Comparison of ENCODE assay signal across 14 cellular contexts in genomic region chr22:27775698-27776409, GRCh38. TPM values are rescaled to one million over a fixed set of nuclear protein-coding genes. Genes with fewer than 3 reads are reported as not detected.
A peak's percentile ranks its signal among the peaks of the same experiment; 100 is the strongest.
DNase-seq lines count a peak whose midpoint lies in the region; ATAC-seq and TF ChIP-seq lines count a peak whose summit lies in the region.
"Had no signal": no experiment of that assay in that cellular context is flagged by ENCODE, and none has a peak within 500 bp of the region (broad histone marks: within the 10 kb centered on the region; RNA-seq: fewer than 3 reads in every experiment).

No MANE protein-coding gene starts in this region.

- no peak for TF ChIP-seq EP300 in gastroesophageal sphincter (IDR thresholded peaks at IDR 0.05)

- no peaks in the 10 kb centered on the region for H3K27me3 ChIP-seq in gastroesophageal sphincter

- DNase-seq in AG10803 (ENCODE audit: low read depth) (no peak), NCI-H524 treated with DMSO at 0.1 percent for 48 hours (lab: John Stamatoyannopoulos, UW) (peak; percentile 17), osteocyte (ENCODE audit: extremely low spot score, unreplicated experiment) (no peak), NCI-H2107 (lab: John Stamatoyannopoulos, UW) (no peak)
- DNase-seq: activated CD4-positive, alpha-beta T cell treated with anti-CD3 and anti-CD28 coated beads for 1 hour; activated T-cell treated with anti-CD3 and anti-CD28 coated beads, Interleukin-2, amount 50 U/mL, for 24 hours; DND-41; NCI-H1092 treated with DMSO at 0.1 percent for 48 hours; NCI-H526 treated with DMSO at 0.1 percent for 48 hours had no signal

- H3K36me3 Mint-ChIP-seq in osteocyte (ENCODE audit: unreplicated experiment) = peaks cover 41% of the 10 kb centered on the region

- ATAC-seq in gastroesophageal sphincter = no peak
- no peak for ATAC-seq in HG02884 (IDR thresholded peaks at IDR 0.05; ENCODE audit: unreplicated experiment)
- no peak for ATAC-seq in GM21737 (IDR thresholded peaks at IDR 0.05; ENCODE audit: unreplicated experiment)
- ATAC-seq in GM18517 (IDR thresholded peaks at IDR 0.05; ENCODE audit: unreplicated experiment) = no peak
- ATAC-seq: HepG2 had no signal

- 12 to 22% methylated on average over 7 to 8 of the region's 14 CpGs for WGBS in gastroesophageal sphincter (ENCODE audit: low coverage in 1 of 2), 2 donors

- peaks cover 0 to 85% (median 12%) of the 10 kb centered on the region in 3 donors for H3K4me1 ChIP-seq in gastroesophageal sphincter

- peak overlapping the region; percentile 10 for H3K4me3 ChIP-seq in AG10803 (ENCODE audit: low read length)
- peak overlapping the region in 1 of 2 donors; percentile 28 for H3K4me3 ChIP-seq in gastroesophageal sphincter

- H3K4me3 Mint-ChIP-seq in osteocyte (ENCODE audit: unreplicated experiment) = peak overlapping the region; percentile 60
- H3K4me3 Mint-ChIP-seq: activated T-cell treated with anti-CD3 and anti-CD28 coated beads, Interleukin-2, amount 50 U/mL, for 24 hours had no signal

- no peaks in the 10 kb centered on the region for H3K36me3 ChIP-seq in gastroesophageal sphincter

- no peak for TF ChIP-seq CTCF in AG10803 (conservative IDR thresholded peaks at IDR 0.05; ENCODE audit: low read length)
- TF ChIP-seq CTCF in gastroesophageal sphincter (IDR thresholded peaks at IDR 0.05) = no peak
- no peak for TF ChIP-seq CTCF in osteocyte (IDR thresholded peaks at IDR 0.05)

- H3K27ac Mint-ChIP-seq in osteocyte (ENCODE audit: unreplicated experiment) = peak overlapping the region; percentile 86
- H3K27ac Mint-ChIP-seq: activated T-cell treated with anti-CD3 and anti-CD28 coated beads, Interleukin-2, amount 50 U/mL, for 24 hours had no signal

- TF ChIP-seq POLR2A in gastroesophageal sphincter (IDR thresholded peaks at IDR 0.05) = no peak

- H3K4me1 Mint-ChIP-seq in osteocyte (ENCODE audit: unreplicated experiment) = peaks cover 67% of the 10 kb centered on the region

- H3K27ac ChIP-seq in gastroesophageal sphincter = peak overlapping the region; percentile 44 to 97 (median 90)

- no peaks in the 10 kb centered on the region for H3K9me3 Mint-ChIP-seq in osteocyte (ENCODE audit: unreplicated experiment)
- H3K9me3 Mint-ChIP-seq: activated T-cell treated with anti-CD3 and anti-CD28 coated beads, Interleukin-2, amount 50 U/mL, for 24 hours had no signal

- H3K9me3 ChIP-seq in gastroesophageal sphincter = no peaks in the 10 kb centered on the region

- no peaks in the 10 kb centered on the region for H3K27me3 Mint-ChIP-seq in osteocyte (ENCODE audit: unreplicated experiment)

RNA-seq across cellular contexts. Expression of gene MN1, which starts 25.7 kb away (rescaled TPM):
- 10 to 100 TPM; 13.4 to 52.8 (median 28.5) TPM for total RNA-seq in gastroesophageal sphincter
- total RNA-seq in osteocyte = 145 and 153 TPM in 2 replicates
- total RNA-seq: HepG2 had no signal
